Comparison of ENCODE assay signal across 15 cellular contexts in the genomic region with DNA sequence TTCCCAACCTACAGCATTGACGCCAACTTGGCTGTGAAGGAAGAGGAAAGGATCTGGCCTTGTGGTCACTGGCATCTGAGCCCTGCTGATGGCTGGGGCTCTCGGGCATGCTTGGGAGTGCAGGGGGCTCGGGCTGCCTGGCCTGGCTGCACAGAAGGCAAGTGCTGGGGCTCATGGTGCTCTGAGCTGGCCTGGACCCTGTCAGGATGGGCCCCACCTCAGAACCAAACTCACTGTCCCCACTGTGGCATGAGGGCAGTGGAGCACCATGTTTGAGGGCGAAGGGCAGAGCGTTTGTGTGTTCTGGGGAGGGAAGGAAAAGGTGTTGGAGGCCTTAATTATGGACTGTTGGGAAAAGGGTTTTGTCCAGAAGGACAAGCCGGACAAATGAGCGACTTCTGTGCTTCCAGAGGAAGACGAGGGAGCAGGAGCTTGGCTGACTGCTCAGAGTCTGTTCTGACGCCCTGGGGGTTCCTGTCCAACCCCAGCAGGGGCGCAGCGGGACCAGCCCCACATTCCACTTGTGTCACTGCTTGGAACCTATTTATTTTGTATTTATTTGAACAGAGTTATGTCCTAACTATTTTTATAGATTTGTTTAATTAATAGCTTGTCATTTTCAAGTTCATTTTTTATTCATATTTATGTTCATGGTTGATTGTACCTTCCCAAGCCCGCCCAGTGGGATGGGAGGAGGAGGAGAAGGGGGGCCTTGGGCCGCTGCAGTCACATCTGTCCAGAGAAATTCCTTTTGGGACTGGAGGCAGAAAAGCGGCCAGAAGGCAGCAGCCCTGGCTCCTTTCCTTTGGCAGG. TPM values are rescaled to one million over a fixed set of nuclear protein-coding genes. Genes with fewer than 3 reads are reported as not detected.
A peak's percentile ranks its signal among the peaks of the same experiment; 100 is the strongest.
DNase-seq lines count a peak whose midpoint lies in the region; ATAC-seq, FAIRE-seq and TF ChIP-seq lines count a peak whose summit lies in the region.
"Had no signal": no experiment of that assay in that cellular context is flagged by ENCODE, and none has a peak within 500 bp of the region (broad histone marks: within the 10 kb centered on the region; RNA-seq: fewer than 3 reads in every experiment).

No MANE protein-coding gene starts in this region.

- H4K91ac ChIP-seq in H9 (ENCODE audit: insufficient read length, low read depth, low read length): no peak overlapping the region

- H3K79me2 ChIP-seq in H9 (ENCODE audit: insufficient read depth, low read length): no peaks in the 10 kb centered on the region

- H3K14ac ChIP-seq in H9 (ENCODE audit: insufficient read depth, low read length): no peak overlapping the region

- no peaks in the 10 kb centered on the region for H3K79me1 ChIP-seq in H9 (ENCODE audit: insufficient read depth, low read depth, low read length, poor library complexity, severe bottlenecking)

- no peaks in the 10 kb centered on the region for H3K27me3 Mint-ChIP-seq in CD4-positive, CD25-positive, alpha-beta regulatory T cell
- H3K27me3 Mint-ChIP-seq in H9 (ENCODE audit: low read depth): no peaks in the 10 kb centered on the region
- no peaks in the 10 kb centered on the region for H3K27me3 Mint-ChIP-seq in osteocyte (ENCODE audit: unreplicated experiment)
- no peaks in the 10 kb centered on the region for H3K27me3 Mint-ChIP-seq in stimulated activated naive CD8-positive, alpha-beta T cell treated with anti-CD3 and anti-CD28 coated beads, Interleukin-15, amount 100 ng/mL, for 72 hours

- H2AK5ac ChIP-seq in H9 (ENCODE audit: insufficient read length, low read length): no peak overlapping the region

- no CpG with 5 or more reads among the region's 14 CpGs for WGBS in H9 (ENCODE audit: extremely low coverage, insufficient read length, low lambda C conversion rate)

- no peak overlapping the region for H3K18ac ChIP-seq in H9 (ENCODE audit: insufficient read length, low read depth, low read length)

- no peak for FAIRE-seq in H54 (lab: Jason Lieb, UNC)

- H3K4ac ChIP-seq in H9 (ENCODE audit: low read depth, low read length): no peak overlapping the region

- no peak overlapping the region for H3K56ac ChIP-seq in H9 (ENCODE audit: insufficient read length, low read depth, low read length)

- no peak overlapping the region for H3T11ph ChIP-seq in H9 (ENCODE audit: low read length)

- H3K27ac ChIP-seq in CD4-positive, CD25-positive, alpha-beta regulatory T cell (ENCODE audit: insufficient read depth, low read length, poor library complexity, severe bottlenecking): no peak overlapping the region
- H3K27ac ChIP-seq in H9 (ENCODE audit: insufficient read length, low read depth, low read length): no peak overlapping the region
- peak overlapping the region; percentile 39 for H3K27ac ChIP-seq in cingulate gyrus (ENCODE audit: low read depth, low read length)
- H3K27ac ChIP-seq: suprapubic skin had no signal

- no peak overlapping the region for H3K4me2 ChIP-seq in H9 (ENCODE audit: insufficient read depth, insufficient read length, low read length)

- no peak overlapping the region for H4K5ac ChIP-seq in H9 (ENCODE audit: insufficient read length, low read depth, low read length)

- no peak overlapping the region for H3K4me3 ChIP-seq in CD4-positive, CD25-positive, alpha-beta regulatory T cell (ENCODE audit: low read depth, low read length)
- H3K4me3 ChIP-seq: suprapubic skin had no signal

- H3K9ac ChIP-seq in H9 (ENCODE audit: extremely low read depth, insufficient read length, low read length): no peak overlapping the region

- H3K36me3 ChIP-seq in CD4-positive, CD25-positive, alpha-beta regulatory T cell (ENCODE audit: control insufficient read depth, insufficient read depth, low read length): peaks cover 47% of the 10 kb centered on the region

- peak overlapping the region in 2 of 3 donors; percentile 5 to 18 for H3K27ac Mint-ChIP-seq in CD4-positive, CD25-positive, alpha-beta regulatory T cell
- H3K27ac Mint-ChIP-seq in H9 (peak overlapping the region; percentile 49 to 88 (median 67); a peak in 6 of 7 replicates), osteocyte (ENCODE audit: unreplicated experiment) (peak overlapping the region; percentile 23)
- H3K27ac Mint-ChIP-seq in stimulated activated naive CD8-positive, alpha-beta T cell treated with anti-CD3 and anti-CD28 coated beads, Interleukin-15, amount 100 ng/mL, for 72 hours: peak overlapping the region in 1 of 2 donors; percentile 44

- H2BK20ac ChIP-seq in H9 (ENCODE audit: low read depth, low read length, poor library complexity, severe bottlenecking): no peak overlapping the region

- no peaks in the 10 kb centered on the region for H3K27me3 ChIP-seq in CD4-positive, CD25-positive, alpha-beta regulatory T cell (ENCODE audit: control insufficient read depth, insufficient read depth, low read length)
- no peaks in the 10 kb centered on the region for H3K27me3 ChIP-seq in H9 (ENCODE audit: insufficient read depth, low read length)
- H3K27me3 ChIP-seq: suprapubic skin had no signal

- H3K9me3 ChIP-seq in CD4-positive, CD25-positive, alpha-beta regulatory T cell (ENCODE audit: control insufficient read depth in 2 of 2, low read length in 2 of 2): no peaks in the 10 kb centered on the region
- no peaks in the 10 kb centered on the region for H3K9me3 ChIP-seq in H9 (ENCODE audit: control insufficient read depth, low read depth, low read length)
- H3K9me3 ChIP-seq: suprapubic skin had no signal

- H3K23me2 ChIP-seq in H9 (ENCODE audit: insufficient read length, low read depth, low read length, poor library complexity, severe bottlenecking): no peaks in the 10 kb centered on the region

- H3K4me1 ChIP-seq in CD4-positive, CD25-positive, alpha-beta regulatory T cell (ENCODE audit: control insufficient read depth, insufficient read depth, low read length, poor library complexity, severe bottlenecking): no peaks in the 10 kb centered on the region
- H3K4me1 ChIP-seq in H9 (ENCODE audit: insufficient read depth, low read length): no peaks in the 10 kb centered on the region

- no peak overlapping the region for H4K8ac ChIP-seq in H9 (replicated peaks; ENCODE audit: insufficient read length, low read depth, low read length)

- H3K9me3 Mint-ChIP-seq in CD4-positive, CD25-positive, alpha-beta regulatory T cell: no peaks in the 10 kb centered on the region
- H3K9me3 Mint-ChIP-seq in H9 (no peaks in the 10 kb centered on the region), osteocyte (ENCODE audit: unreplicated experiment) (no peaks in the 10 kb centered on the region)
- no peaks in the 10 kb centered on the region for H3K9me3 Mint-ChIP-seq in stimulated activated naive CD8-positive, alpha-beta T cell treated with anti-CD3 and anti-CD28 coated beads, Interleukin-15, amount 100 ng/mL, for 72 hours

- H3K23ac ChIP-seq in H9 (ENCODE audit: insufficient read length, low read depth, low read length): no peak overlapping the region

- no peak for DNase-seq in CD4-positive, CD25-positive, alpha-beta regulatory T cell
- DNase-seq in H9 (no peak), osteocyte (ENCODE audit: extremely low spot score, unreplicated experiment) (no peak), D341Med (ENCODE audit: low spot score) (no peak), H54 (ENCODE audit: insufficient read length, low spot score) (no peak)
- no peak for DNase-seq in stimulated activated naive CD8-positive, alpha-beta T cell treated with anti-CD3 and anti-CD28 coated beads, Interleukin-15, amount 100 ng/mL, for 72 hours
- DNase-seq: activated CD4-positive, alpha-beta T cell treated with anti-CD3 and anti-CD28 coated beads, Interleukin-2, amount 50 U/mL, for 4 hours; DMS53; kidney glomerular epithelial cell; NCI-H187; NCI-H524 had no signal

- TF ChIP-seq POLR2A in H54 (IDR thresholded peaks at IDR 0.05; ENCODE audit: low read depth, low read length): no peak

- no peak overlapping the region for H2BK12ac ChIP-seq in H9 (ENCODE audit: insufficient read length, low read depth, low read length)

- no peak overlapping the region for H2BK5ac ChIP-seq in H9 (ENCODE audit: insufficient read length, low read length)

- no peak overlapping the region for H3K4me3 Mint-ChIP-seq in CD4-positive, CD25-positive, alpha-beta regulatory T cell
- no peak overlapping the region for H3K4me3 Mint-ChIP-seq in H9
- H3K4me3 Mint-ChIP-seq in osteocyte (ENCODE audit: unreplicated experiment): no peak overlapping the region
- no peak overlapping the region for H3K4me3 Mint-ChIP-seq in stimulated activated naive CD8-positive, alpha-beta T cell treated with anti-CD3 and anti-CD28 coated beads, Interleukin-15, amount 100 ng/mL, for 72 hours

- ATAC-seq in CD4-positive, CD25-positive, alpha-beta regulatory T cell (ENCODE audit: low read depth in 2 of 2): no peak
- ATAC-seq in GM18517 (IDR thresholded peaks at IDR 0.05; ENCODE audit: unreplicated experiment): no peak
- no peak for ATAC-seq in stimulated activated naive CD8-positive, alpha-beta T cell treated with anti-CD3 and anti-CD28 coated beads, Interleukin-15, amount 100 ng/mL, for 72 hours

- no peak overlapping the region for H2BK15ac ChIP-seq in H9 (ENCODE audit: low read depth, low read length)

- H3K36me3 Mint-ChIP-seq in CD4-positive, CD25-positive, alpha-beta regulatory T cell: peaks cover 18% of the 10 kb centered on the region
- H3K36me3 Mint-ChIP-seq in H9 (ENCODE audit: insufficient read depth in 1 of 3, low read depth in 3 of 3): peaks cover 13 to 68% (median 42%) of the 10 kb centered on the region in 3 experiments; a peak in 6 of 7 replicates
- peaks cover 35% of the 10 kb centered on the region for H3K36me3 Mint-ChIP-seq in osteocyte (ENCODE audit: unreplicated experiment)

- peaks cover 0 to 17% (median 12%) of the 10 kb centered on the region in 4 donors for H3K4me1 Mint-ChIP-seq in CD4-positive, CD25-positive, alpha-beta regulatory T cell
- peaks cover 0 to 10% of the 10 kb centered on the region in 2 experiments; a peak in 3 of 4 replicates for H3K4me1 Mint-ChIP-seq in H9
- peaks cover 16% of the 10 kb centered on the region for H3K4me1 Mint-ChIP-seq in osteocyte (ENCODE audit: unreplicated experiment)
- peaks cover 27% of the 10 kb centered on the region for H3K4me1 Mint-ChIP-seq in stimulated activated naive CD8-positive, alpha-beta T cell treated with anti-CD3 and anti-CD28 coated beads, Interleukin-15, amount 100 ng/mL, for 72 hours

- TF ChIP-seq CTCF in H9 (conservative IDR thresholded peaks at IDR 0.05) (no peak), osteocyte (IDR thresholded peaks at IDR 0.05) (no peak)

- no peaks in the 10 kb centered on the region for H4K20me1 ChIP-seq in H9 (ENCODE audit: control insufficient read depth, insufficient read depth, insufficient read length)

- no peak overlapping the region for H2AFZ ChIP-seq in H9 (ENCODE audit: low read length)

- no peak overlapping the region for H2BK120ac ChIP-seq in H9 (ENCODE audit: low read depth, low read length, poor library complexity, severe bottlenecking)

RNA-seq across cellular contexts. Expression of a gene that starts 19.4 kb away (rescaled TPM):
- 48.6 TPM for total RNA-seq in CD4-positive, CD25-positive, alpha-beta regulatory T cell
- polyA plus RNA-seq in CD4-positive, CD25-positive, alpha-beta regulatory T cell: 10 to 100 TPM; 33.8 to 39.1 (median 37.6) TPM
- 60.4 and 63.9 TPM in 2 replicates for total RNA-seq in H9 (2021)
- 79.2 and 80.3 TPM in 2 replicates for total RNA-seq in osteocyte

RNA-seq across cellular contexts. Expression of a gene that starts 40.1 kb away (rescaled TPM):
- 13.8 TPM for total RNA-seq in CD4-positive, CD25-positive, alpha-beta regulatory T cell
- polyA plus RNA-seq in CD4-positive, CD25-positive, alpha-beta regulatory T cell: 10 to 100 TPM; 11.3 to 12.0 (median 11.7) TPM
- total RNA-seq in H9 (2021) (16.0 and 16.9 TPM in 2 replicates), osteocyte (15.6 and 18.0 TPM in 2 replicates)

RNA-seq across cellular contexts. Expression of a gene that starts 41.1 kb away (rescaled TPM):
- 16.8 TPM for total RNA-seq in CD4-positive, CD25-positive, alpha-beta regulatory T cell
- 10 to 100 TPM in 3 of 4 donors, 1 to 10 TPM in 1; 7.8 to 14.7 (median 12.3) TPM for polyA plus RNA-seq in CD4-positive, CD25-positive, alpha-beta regulatory T cell
- 6.3 TPM in 2 replicates for total RNA-seq in H9 (2021)
- 8.4 and 8.8 TPM in 2 replicates for total RNA-seq in osteocyte

RNA-seq across cellular contexts. Expression of a gene that starts 41.1 kb away (rescaled TPM):
- 0.94 TPM for total RNA-seq in CD4-positive, CD25-positive, alpha-beta regulatory T cell
- not detected for polyA plus RNA-seq in CD4-positive, CD25-positive, alpha-beta regulatory T cell
- total RNA-seq in H9 (2021) (not detected in 2 replicates), osteocyte (not detected in 2 replicates)
- polyA plus RNA-seq: BJ had no signal

RNA-seq across cellular contexts. Expression of a gene that starts 51.9 kb away (rescaled TPM):
- 70.9 TPM for total RNA-seq in CD4-positive, CD25-positive, alpha-beta regulatory T cell
- 100 to 1,000 TPM; 111 to 176 (median 128) TPM for polyA plus RNA-seq in CD4-positive, CD25-positive, alpha-beta regulatory T cell
- 72.5 and 74.9 TPM in 2 replicates for total RNA-seq in H9 (2021)
- 93.3 and 93.9 TPM in 2 replicates for total RNA-seq in osteocyte
